In the genomic region with DNA sequence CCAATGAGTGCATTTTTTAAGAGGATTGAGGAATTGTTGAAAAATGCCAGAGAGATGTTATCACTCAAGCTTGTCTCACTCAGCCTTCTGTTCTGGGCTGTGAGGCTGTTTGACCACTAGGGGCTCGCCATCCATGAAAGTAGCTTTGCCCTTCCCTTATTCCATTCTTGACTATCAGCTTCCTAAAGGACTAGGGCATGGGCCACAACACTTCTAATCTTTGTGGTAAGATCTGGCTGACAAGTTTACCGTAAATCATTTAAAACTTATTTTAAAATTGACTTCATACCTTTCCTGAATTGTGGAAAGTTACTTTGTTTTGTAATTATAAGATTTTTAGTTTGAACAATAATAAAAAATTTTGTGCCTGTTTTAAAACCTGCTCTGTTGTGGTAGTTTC, we compare ENCODE assay signal across 8 cellular contexts. TPM values are rescaled to one million over a fixed set of nuclear protein-coding genes. Genes with fewer than 3 reads are reported as not detected.
DNase-seq lines count a peak whose midpoint lies in the region; ATAC-seq, FAIRE-seq and TF ChIP-seq lines count a peak whose summit lies in the region.

No MANE protein-coding gene starts in this region.

- 73% methylated on average over 2 of the region's 2 CpGs for WGBS in right lobe of liver (ENCODE audit: insufficient coverage, low coverage, low lambda C conversion rate, missing lambda C conversion rate)

- no peak overlapping the region for H3K27ac Mint-ChIP-seq in CD8-positive, alpha-beta memory T cell

- no peak overlapping the region for H3K27ac ChIP-seq in right lobe of liver
- no peak overlapping the region for H3K27ac ChIP-seq in CD8-positive, alpha-beta memory T cell (ENCODE audit: low read depth, low read length)

- no peak for TF ChIP-seq POLR2A in GM12891 (IDR thresholded peaks at IDR 0.05; ENCODE audit: low read depth, low read length)
- TF ChIP-seq POLR2A in right lobe of liver (IDR thresholded peaks at IDR 0.05), result no peak

- TF ChIP-seq CTCF in right lobe of liver (IDR thresholded peaks at IDR 0.05), result peak; percentile 50 to 55 (median 52)

- CTCF ChIA-PET in CD8-positive, alpha-beta memory T cell (lab: Charles Lee), result interaction anchor here (1.0 kb wide), 1 partner anchor 9 kb away, joined by 3 read pairs; no protein-coding TSS in a partner anchor

- H3K4me1 ChIP-seq in right lobe of liver, result peaks cover 0 to 3% (median 0%) of the 10 kb centered on the region in 4 donors
- H3K4me1 ChIP-seq in CD8-positive, alpha-beta memory T cell (ENCODE audit: insufficient read depth, low read length), result no peaks in the 10 kb centered on the region

- no peaks in the 10 kb centered on the region for H3K9me3 Mint-ChIP-seq in CD8-positive, alpha-beta memory T cell

- H3K27me3 Mint-ChIP-seq in CD8-positive, alpha-beta memory T cell, result no peaks in the 10 kb centered on the region

- no peak overlapping the region for H3K4me3 Mint-ChIP-seq in CD8-positive, alpha-beta memory T cell

- DNase-seq in ACHN (peak; percentile 73), GM12891 (ENCODE audit: insufficient read length, low spot score) (peak; percentile 27), NCI-H748 treated with DMSO at 0.1 percent for 48 hours (lab: John Stamatoyannopoulos, UW) (peak; percentile 18), dermis blood vessel endothelial cell (peak; percentile 76), right lobe of liver (no peak)
- no peak for DNase-seq in CD8-positive, alpha-beta memory T cell

- intact Hi-C loops in right lobe of liver (cut with DNase I), result no loop called here

- peaks cover 0 to 12% (median 8%) of the 10 kb centered on the region in 3 donors for H3K36me3 Mint-ChIP-seq in CD8-positive, alpha-beta memory T cell

- POLR2A ChIA-PET in CD8-positive, alpha-beta memory T cell (lab: Charles Lee), result no interaction called here

- H3K36me3 ChIP-seq in right lobe of liver, result peaks cover 7 to 79% (median 33%) of the 10 kb centered on the region in 4 donors
- no peaks in the 10 kb centered on the region for H3K36me3 ChIP-seq in CD8-positive, alpha-beta memory T cell (ENCODE audit: insufficient read depth, low read length)

- no peaks in the 10 kb centered on the region for H3K27me3 ChIP-seq in right lobe of liver
- no peaks in the 10 kb centered on the region for H3K27me3 ChIP-seq in CD8-positive, alpha-beta memory T cell (ENCODE audit: insufficient read depth, low read length, poor library complexity, severe bottlenecking)

- no peak for FAIRE-seq in GM12891 (lab: Jason Lieb, UNC)

- ATAC-seq in right lobe of liver (peak; percentile 59 to 83 (median 78)), GM19351 (IDR thresholded peaks at IDR 0.05; ENCODE audit: unreplicated experiment) (no peak), GM19324 (IDR thresholded peaks at IDR 0.05; ENCODE audit: low FRiP score, unreplicated experiment) (no peak)

- in situ Hi-C loops in ACHN (cut with HindIII; ENCODE audit: low pct_ligation_motif_present, low pct_unique_long_range_greater_than_20kb, low sequenced_read_pairs), result no loop called here

- H3K4me1 Mint-ChIP-seq in CD8-positive, alpha-beta memory T cell, result no peaks in the 10 kb centered on the region

- no peaks in the 10 kb centered on the region for H3K9me3 ChIP-seq in right lobe of liver
- no peaks in the 10 kb centered on the region for H3K9me3 ChIP-seq in CD8-positive, alpha-beta memory T cell (ENCODE audit: low read length)

- no peak overlapping the region for H3K4me3 ChIP-seq in right lobe of liver
- H3K4me3 ChIP-seq in CD8-positive, alpha-beta memory T cell (ENCODE audit: low read length), result no peak overlapping the region

TF ChIP-seq in GM12891, 5 proteins besides CTCF, POLR2A, EP300 and RAD21:
- TF ChIP-seq SPI1 (IDR thresholded peaks at IDR 0.05; ENCODE audit: low read depth, low read length) (no peak), PAX5 (IDR thresholded peaks at IDR 0.05; ENCODE audit: insufficient read depth, low read length, severe bottlenecking) (no peak), POU2F2 (IDR thresholded peaks at IDR 0.05; ENCODE audit: low read depth, low read length) (no peak), TAF1 (IDR thresholded peaks at IDR 0.05; ENCODE audit: low read depth, low read length) (no peak), POLR2AphosphoS5 (IDR thresholded peaks at IDR 0.05; ENCODE audit: low read depth, low read length) (no peak)

RNA-seq across cellular contexts. Expression of gene TJP2, which starts 49.5 kb away (rescaled TPM):
- 15.1 TPM for polyA plus RNA-seq in GM12891 (2012; ENCODE audit: low read depth, missing spikeins)
- total RNA-seq in dermis blood vessel endothelial cell (106 and 177 TPM in 2 replicates), right lobe of liver (100 to 1,000 TPM in 1 of 6 experiments, 10 to 100 TPM in 5; 62.0 to 129 (median 81.7) TPM)
- 10 to 100 TPM; 19.7 to 20.8 TPM for total RNA-seq in CD8-positive, alpha-beta memory T cell
- polyA plus RNA-seq in CD8-positive, alpha-beta memory T cell, result 2.1 TPM

Comparison
In these comparisons a context has a peak if more than half of its experiments do, and no peak if none do; other contexts are left out.
1. DNase-seq: peak in ACHN (single experiment), GM12891 (single experiment), NCI-H748 treated with DMSO at 0.1 percent for 48 hours (single experiment) and dermis blood vessel endothelial cell (single experiment); none in right lobe of liver (0 of 3) and CD8-positive, alpha-beta memory T cell (0 of 5).
2. ATAC-seq: peak in right lobe of liver (4 of 4); none in GM19351 (single experiment) and GM19324 (single experiment).